20 cellular contexts compared by ENCODE assay signal in the genomic region with DNA sequence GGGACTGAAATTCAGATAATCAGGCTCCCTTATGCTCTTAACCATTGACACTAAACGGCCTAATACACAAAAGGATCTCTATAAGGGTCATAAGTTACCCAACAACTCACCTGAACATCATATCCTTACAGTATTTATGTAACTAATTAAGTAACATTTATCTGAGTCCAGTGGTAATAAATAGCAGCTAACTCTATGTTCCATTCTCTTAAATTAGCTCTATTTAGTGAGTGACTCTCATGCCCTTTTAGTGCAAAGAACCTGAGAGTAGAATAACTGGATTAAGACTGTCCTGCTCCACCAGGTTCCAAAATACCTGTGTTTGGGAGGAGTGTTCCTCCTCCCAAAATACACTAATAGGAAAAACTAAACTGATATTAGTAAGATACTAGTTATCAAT. TPM values are rescaled to one million over a fixed set of nuclear protein-coding genes. Genes with fewer than 3 reads are reported as not detected.
DNase-seq lines count a peak whose midpoint lies in the region; ATAC-seq and TF ChIP-seq lines count a peak whose summit lies in the region.
"Had no signal": no experiment of that assay in that cellular context is flagged by ENCODE, and none has a peak within 500 bp of the region (broad histone marks: within the 10 kb centered on the region; RNA-seq: fewer than 3 reads in every experiment).

No MANE protein-coding gene starts in this region.

- H2BK120ac ChIP-seq in mesenchymal stem cell (ENCODE audit: low read depth, low read length) = no peak overlapping the region

- H4K20me1 ChIP-seq in OCI-LY3 (ENCODE audit: insufficient read depth, low read length) = peaks cover 91% of the 10 kb centered on the region

- H3K27me3 ChIP-seq in OCI-LY3 (ENCODE audit: low read depth, low read length) (no peaks in the 10 kb centered on the region), mesenchymal stem cell (ENCODE audit: control insufficient read depth in 1 of 2, insufficient read depth in 1 of 2, low read length in 2 of 2) (no peaks in the 10 kb centered on the region), gastrocnemius medialis (no peaks in the 10 kb centered on the region), suprapubic skin (no peaks in the 10 kb centered on the region)
- H3K27me3 ChIP-seq: BLaER1 had no signal

- H3K4me1 ChIP-seq in OCI-LY3 (ENCODE audit: low read length) (peaks cover 78% of the 10 kb centered on the region), mesenchymal stem cell (ENCODE audit: control insufficient read depth, insufficient read depth, low read depth, low read length) (no peaks in the 10 kb centered on the region), gastrocnemius medialis (peaks cover 89 to 96% of the 10 kb centered on the region in 2 donors), suprapubic skin (peaks cover 49% of the 10 kb centered on the region)

- H3K36me3 ChIP-seq in OCI-LY3 (replicated peaks; ENCODE audit: low read depth, low read length) = peaks cover 39% of the 10 kb centered on the region
- peaks cover 0 to 5% of the 10 kb centered on the region in 2 experiments for H3K36me3 ChIP-seq in mesenchymal stem cell (ENCODE audit: control insufficient read depth in 1 of 2, insufficient read depth in 2 of 2, low read depth in 1 of 2, low read length in 2 of 2)
- no peaks in the 10 kb centered on the region for H3K36me3 ChIP-seq in gastrocnemius medialis
- H3K36me3 ChIP-seq in suprapubic skin = no peaks in the 10 kb centered on the region

- H3K4ac ChIP-seq in mesenchymal stem cell (ENCODE audit: low read depth in 1 of 2, low read length in 2 of 2) = no peak overlapping the region

- no peak overlapping the region for H4K91ac ChIP-seq in mesenchymal stem cell (ENCODE audit: low read length)

- no peak overlapping the region for H3K18ac ChIP-seq in mesenchymal stem cell (ENCODE audit: low read depth in 1 of 2, low read length in 2 of 2)

- intact Hi-C loops in left ventricle myocardium superior (cut with micrococcal nuclease) = no loop called here
- intact Hi-C loops in Right ventricle myocardium inferior (cut with DNase I) = loop anchor here (10.0 kb wide), 1 partner anchor 216 kb away; no protein-coding TSS in a partner anchor
- intact Hi-C loops in gastrocnemius medialis (cut with DNase I; ENCODE audit: low total_unique reads) = no loop called here

- no peak for TF ChIP-seq EP300 in suprapubic skin (IDR thresholded peaks at IDR 0.05)

- no peak overlapping the region for H3K14ac ChIP-seq in mesenchymal stem cell (ENCODE audit: low read length in 2 of 2)

- no peak overlapping the region for H3K27ac ChIP-seq in OCI-LY3 (ENCODE audit: low read length)
- peak overlapping the region; percentile 67 for H3K27ac ChIP-seq in mesenchymal stem cell (ENCODE audit: low read length, poor library complexity, severe bottlenecking)
- peak overlapping the region; percentile 7 to 60 (median 46) for H3K27ac ChIP-seq in gastrocnemius medialis
- no peak overlapping the region for H3K27ac ChIP-seq in suprapubic skin
- H3K27ac ChIP-seq: BLaER1 had no signal

- H2BK5ac ChIP-seq in mesenchymal stem cell (ENCODE audit: low read depth, low read length, poor library complexity, severe bottlenecking) = no peak overlapping the region

- H2AK5ac ChIP-seq in mesenchymal stem cell (ENCODE audit: low read length, severe bottlenecking) = no peak overlapping the region

- H3K4me2 ChIP-seq in OCI-LY3 (ENCODE audit: low read length) (peak overlapping the region; percentile 59), mesenchymal stem cell (ENCODE audit: low read length, poor library complexity, severe bottlenecking) (no peak overlapping the region)
- H3K4me2 ChIP-seq: BLaER1, SK-N-SH had no signal

- no peak overlapping the region for H3K23ac ChIP-seq in mesenchymal stem cell (ENCODE audit: low read length in 2 of 2)

- no peak overlapping the region for H2BK15ac ChIP-seq in mesenchymal stem cell (ENCODE audit: low read depth, poor library complexity, severe bottlenecking)

- H4K8ac ChIP-seq in mesenchymal stem cell (ENCODE audit: low read length) = no peak overlapping the region

- H3K4me3 ChIP-seq in OCI-LY3 (ENCODE audit: low read length) (no peak overlapping the region), mesenchymal stem cell (ENCODE audit: insufficient read depth in 1 of 2, low read depth in 1 of 2, low read length in 2 of 2) (no peak overlapping the region), gastrocnemius medialis (no peak overlapping the region), suprapubic skin (no peak overlapping the region)
- H3K4me3 ChIP-seq: BLaER1 had no signal

- no peaks in the 10 kb centered on the region for H3K79me1 ChIP-seq in mesenchymal stem cell (replicated peaks; ENCODE audit: low read length, poor library complexity, severe bottlenecking)

- peaks cover 7% of the 10 kb centered on the region; the same call in 1 of the 2 replicates for H3K9me3 ChIP-seq in OCI-LY3 (ENCODE audit: insufficient read depth, low read length)
- no peaks in the 10 kb centered on the region for H3K9me3 ChIP-seq in mesenchymal stem cell (ENCODE audit: control insufficient read depth, low read length)
- H3K9me3 ChIP-seq in gastrocnemius medialis = no peaks in the 10 kb centered on the region
- no peaks in the 10 kb centered on the region for H3K9me3 ChIP-seq in suprapubic skin
- H3K9me3 ChIP-seq: SK-N-SH had no signal

- in situ Hi-C loops in gastrocnemius medialis (cut with MboI; ENCODE audit: low sequenced_read_pairs in 4 of 4) = loop anchor here in 3 of 4 donors (10.0 to 25.0 kb wide), 4 partner anchors 246 to 707 kb away; a partner anchor contains a TSS

- no peak overlapping the region for H2BK12ac ChIP-seq in mesenchymal stem cell (ENCODE audit: low read length in 2 of 2)

- TF ChIP-seq POLR2A in gastrocnemius medialis (IDR thresholded peaks at IDR 0.05) (no peak), suprapubic skin (IDR thresholded peaks at IDR 0.05) (no peak)

- ATAC-seq in left ventricle myocardium superior = peak; percentile 64
- ATAC-seq in Right ventricle myocardium inferior = no peak
- ATAC-seq in gastrocnemius medialis = no peak
- no peak for ATAC-seq in GM19035 (IDR thresholded peaks at IDR 0.05; ENCODE audit: unreplicated experiment)
- ATAC-seq: CD8-positive, alpha-beta T cell had no signal

- DNase-seq in left ventricle myocardium superior = no peak
- no peak for DNase-seq in Right ventricle myocardium inferior (ENCODE audit: missing footprints)
- no peak for DNase-seq in mesenchymal stem cell
- DNase-seq in gastrocnemius medialis = no peak
- no peak for DNase-seq in CD1c-positive myeloid dendritic cell (ENCODE audit: extremely low spot score)
- DNase-seq in suprapubic skin (ENCODE audit: low spot score in 2 of 2) = no peak
- DNase-seq: Calu3; CD8-positive, alpha-beta T cell; DMS153; GDM1; MV-4-11; NCI-H1105 treated with DMSO at 0.1 percent for 48 hours; NCI-H2029 treated with DMSO at 0.1 percent for 48 hours; NCI-H345; NCI-H526; SHP77 treated with DMSO at 0.1 percent for 48 hours; SK-N-SH had no signal

- H3K79me2 ChIP-seq in OCI-LY3 (ENCODE audit: low read length) = peaks cover 100% of the 10 kb centered on the region

- WGBS in mesenchymal stem cell = no CpG with 5 or more reads among the region's 1 CpG
- WGBS in suprapubic skin = 74% methylated on average over 1 of the region's 1 CpG

- H3K9ac ChIP-seq in OCI-LY3 (ENCODE audit: low read length) = no peak overlapping the region
- no peak overlapping the region for H3K9ac ChIP-seq in mesenchymal stem cell (ENCODE audit: low read length)
- H3K9ac ChIP-seq: BLaER1, SK-N-SH had no signal

- TF ChIP-seq CTCF in OCI-LY3 (IDR thresholded peaks at IDR 0.05; ENCODE audit: low read depth, low read length) (no peak), gastrocnemius medialis (IDR thresholded peaks at IDR 0.05 in 4 of 5, conservative IDR thresholded peaks at IDR 0.05 in 1 of 5) (no peak), suprapubic skin (IDR thresholded peaks at IDR 0.05) (no peak)

- H2AFZ ChIP-seq in OCI-LY3 (ENCODE audit: low read depth, low read length) = no peak overlapping the region
- no peak overlapping the region for H2AFZ ChIP-seq in mesenchymal stem cell (ENCODE audit: low read depth, low read length)

RNA-seq across cellular contexts. Expression of a gene that starts 9.8 kb away (rescaled TPM):
- total RNA-seq in left ventricle myocardium superior = 79.9 TPM
- 76.6 TPM for total RNA-seq in Right ventricle myocardium inferior
- polyA plus RNA-seq in mesenchymal stem cell (2013, experiment 1 of 2) = 53.8 TPM
- 55.9 TPM for polyA plus RNA-seq in mesenchymal stem cell (2013, experiment 2 of 2)
- total RNA-seq in gastrocnemius medialis = 100 to 1,000 TPM in 1 of 4 donors, 10 to 100 TPM in 3; 69.9 to 101 (median 97.7) TPM
- total RNA-seq in suprapubic skin = 100 to 1,000 TPM; 124 to 221 (median 167) TPM

Comparison
In these comparisons a context has a peak if more than half of its experiments do, and no peak if none do; other contexts are left out.
1. H3K27ac ChIP-seq: peak in mesenchymal stem cell (single experiment) and gastrocnemius medialis (4 of 4); none in OCI-LY3 (single experiment) and suprapubic skin (single experiment).